17 cellular contexts compared by ENCODE assay signal in the genomic region with DNA sequence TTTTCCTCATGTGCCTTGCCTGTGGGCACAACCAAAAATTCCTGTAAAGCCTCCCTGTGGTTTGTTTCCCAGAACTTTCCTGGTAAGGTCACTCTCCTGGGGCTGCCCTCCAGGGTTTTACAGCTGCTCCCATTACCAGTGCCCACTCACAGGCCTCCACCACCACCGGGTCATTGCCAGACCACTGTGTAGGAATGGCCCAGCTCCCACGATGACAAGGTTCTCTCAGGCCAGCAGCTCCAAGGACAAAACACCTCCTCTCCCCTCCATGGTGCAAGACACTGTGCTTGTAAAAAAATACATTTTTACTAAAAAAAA.
DNase-seq lines count a peak whose midpoint lies in the region; ATAC-seq, FAIRE-seq and TF ChIP-seq lines count a peak whose summit lies in the region.
"Had no signal": no experiment of that assay in that cellular context is flagged by ENCODE, and none has a peak within 500 bp of the region (broad histone marks: within the 10 kb centered on the region; RNA-seq: fewer than 3 reads in every experiment).

No MANE protein-coding gene starts in this region.

- no peaks in the 10 kb centered on the region for H3K9me2 ChIP-seq in SK-N-SH
- H3K9me2 ChIP-seq in Karpas-422 (replicated peaks; ENCODE audit: insufficient read depth, low read length): no peaks in the 10 kb centered on the region

- no peak for TF ChIP-seq POLR2A in H1 (IDR thresholded peaks at IDR 0.05; ENCODE audit: control extremely low read depth in 1 of 2, low read depth in 2 of 2, low read length in 2 of 2)

- H3K79me2 ChIP-seq in SK-N-SH (ENCODE audit: insufficient read depth) (peaks cover 37% of the 10 kb centered on the region), H1 (ENCODE audit: control insufficient read depth in 1 of 2, insufficient read depth in 2 of 2, low read length in 2 of 2) (no peaks in the 10 kb centered on the region), Karpas-422 (ENCODE audit: low read length) (no peaks in the 10 kb centered on the region)

- no peak overlapping the region for H4K8ac ChIP-seq in H1 (ENCODE audit: extremely low read depth, insufficient read depth, low read length)

- TF ChIP-seq EP300 in SK-N-SH (IDR thresholded peaks at IDR 0.05; ENCODE audit: borderline replicate concordance in 1 of 2, low read depth in 1 of 2, low read length in 1 of 2) (no peak), H1 (IDR thresholded peaks at IDR 0.05; ENCODE audit: borderline replicate concordance in 1 of 2, low read depth in 2 of 2, low read length in 2 of 2) (no peak)

- no peak overlapping the region for H4K5ac ChIP-seq in H1 (ENCODE audit: insufficient read length, low read depth, low read length)

- no peaks in the 10 kb centered on the region for H3K9me3 ChIP-seq in SK-N-SH
- no peaks in the 10 kb centered on the region for H3K9me3 ChIP-seq in H1 (ENCODE audit: insufficient read depth in 2 of 2, low read depth in 1 of 2, low read length in 1 of 2)
- no peaks in the 10 kb centered on the region for H3K9me3 ChIP-seq in mesodermal cell (ENCODE audit: control insufficient read depth, low read length)
- H3K9me3 ChIP-seq in Karpas-422 (ENCODE audit: low read length): no peaks in the 10 kb centered on the region
- H3K9me3 ChIP-seq: gastrocnemius medialis had no signal

- DNase-seq in SK-N-SH (no peak), H1 (ENCODE audit: low read depth in 1 of 2, low spot score in 2 of 2) (no peak), DMS153 treated with DMSO at 0.1 percent for 48 hours (lab: John Stamatoyannopoulos, UW; ENCODE audit: unreplicated experiment) (no peak), NCI-H1436 (lab: John Stamatoyannopoulos, UW) (no peak), Karpas-422 (no peak), G401 (ENCODE audit: low spot score) (no peak)
- DNase-seq: activated CD4-positive, alpha-beta T cell treated with anti-CD3 and anti-CD28 coated beads for 36 hours; activated T-cell treated with anti-CD3 and anti-CD28 coated beads, Interleukin-2, amount 50 U/mL, for 24 hours; aorta; Calu3; gastrocnemius medialis; naive thymus-derived CD8-positive, alpha-beta T cell had no signal

- H3K36me3 ChIP-seq in SK-N-SH (replicated peaks in 1 of 2; ENCODE audit: control insufficient read depth in 1 of 2, insufficient read depth in 2 of 2, low read length in 1 of 2) (peaks cover 0 to 11% of the 10 kb centered on the region in 2 experiments), H1 (ENCODE audit: control insufficient read depth in 2 of 4, insufficient read depth in 4 of 4, low read length in 3 of 4) (no peaks in the 10 kb centered on the region), mesodermal cell (ENCODE audit: control insufficient read depth, insufficient read depth, low read length) (peaks cover 15% of the 10 kb centered on the region), Karpas-422 (ENCODE audit: insufficient read depth, low read length) (no peaks in the 10 kb centered on the region)
- H3K36me3 ChIP-seq: gastrocnemius medialis had no signal

- H3K23ac ChIP-seq in H1 (ENCODE audit: insufficient read length): no peak overlapping the region

- H2BK5ac ChIP-seq in H1 (ENCODE audit: low read depth, low read length): peak overlapping the region; percentile 11; the same call in 1 of the 2 replicates

- no peak overlapping the region for H3K56ac ChIP-seq in H1 (replicated peaks; ENCODE audit: insufficient read length, low read depth, low read length)

- H2BK15ac ChIP-seq in H1 (ENCODE audit: low read length): no peak overlapping the region

- no peak overlapping the region for H4K91ac ChIP-seq in H1 (replicated peaks; ENCODE audit: insufficient read length, low read length)

- H3K4me2 ChIP-seq in SK-N-SH (0 out of 2 replicates have a peak overlapping the region, but pooled peaks have one; percentile 11), H1 (ENCODE audit: insufficient read depth in 1 of 2, low read depth in 2 of 2, low read length in 2 of 2) (no peak overlapping the region), Karpas-422 (ENCODE audit: low read depth, low read length, poor library complexity, severe bottlenecking) (no peak overlapping the region)
- H3K4me2 ChIP-seq: KMS-11 had no signal

- H3K18ac ChIP-seq in H1 (ENCODE audit: extremely low read depth, low read length): no peak overlapping the region

- TF ChIP-seq RAD21 in SK-N-SH (IDR thresholded peaks at IDR 0.05; ENCODE audit: low read length) (no peak), H1 (IDR thresholded peaks at IDR 0.05 in 1 of 2, conservative IDR thresholded peaks at IDR 0.05 in 1 of 2; ENCODE audit: low read depth in 2 of 2, low read length in 2 of 2) (no peak)

- H3F3A ChIP-seq in SK-N-SH (replicated peaks; ENCODE audit: insufficient read depth): peaks cover 31% of the 10 kb centered on the region

- H4K20me1 ChIP-seq in SK-N-SH (ENCODE audit: insufficient read depth) (no peaks in the 10 kb centered on the region), H1 (replicated peaks in 1 of 2; ENCODE audit: control insufficient read depth in 1 of 2, insufficient read depth in 2 of 2, low read length in 2 of 2) (no peaks in the 10 kb centered on the region), Karpas-422 (ENCODE audit: insufficient read depth, low read depth, low read length) (no peaks in the 10 kb centered on the region)

- no peak overlapping the region for H3K4me3 ChIP-seq in SK-N-SH (ENCODE audit: low read depth in 2 of 2, low read length in 1 of 2)
- H3K4me3 ChIP-seq in H1 (ENCODE audit: extremely low read depth in 1 of 4, insufficient read depth in 2 of 4, low read depth in 3 of 4, low read length in 4 of 4): no peak overlapping the region
- no peak overlapping the region for H3K4me3 ChIP-seq in mesodermal cell (ENCODE audit: extremely low read depth, insufficient read depth, low read length, poor library complexity, severe bottlenecking)
- no peak overlapping the region for H3K4me3 ChIP-seq in Karpas-422 (ENCODE audit: low read length)
- H3K4me3 ChIP-seq: gastrocnemius medialis had no signal

- H3K4ac ChIP-seq in H1 (replicated peaks; ENCODE audit: insufficient read length, low read depth, low read length): no peak overlapping the region

- CTCF ChIA-PET in SK-N-SH (lab: Yijun Ruan, JAX) (interaction anchor here (1.2 to 3.4 kb wide), 6 partner anchors 8 to 126 kb away, joined by 3 to 17 read pairs (median 5); no protein-coding TSS in a partner anchor), H1 (lab: Charles Lee; ENCODE audit: partially characterized antibody) (interaction anchor here (0.9 to 5.9 kb wide), 19 partner anchors 11 to 157 kb away, joined by 3 to 28 read pairs (median 4); no protein-coding TSS in a partner anchor)

- POLR2A ChIA-PET in SK-N-SH (lab: Yijun Ruan, JAX) (interaction anchor here (1.4 kb wide), 1 partner anchor 126 kb away, joined by 4 read pairs; no protein-coding TSS in a partner anchor), H1 (lab: Charles Lee; ENCODE audit: partially characterized antibody) (interaction anchor here (2.8 to 5.0 kb wide), 3 partner anchors 124 to 132 kb away, joined by 10 to 18 read pairs (median 13); partner anchors contain the start of genes RPL27A and TRIM66)

- 59% methylated on average over 2 of the region's 2 CpGs for WGBS in SK-N-SH (ENCODE audit: low lambda C conversion rate)
- 83% methylated on average over 2 of the region's 2 CpGs; no CpG with 5 or more reads in 1 of the 2 experiments for WGBS in H1 (ENCODE audit: extremely low coverage in 1 of 2, insufficient coverage in 1 of 2, insufficient read length in 1 of 2, insufficient replicate concordance in 2 of 2, low coverage in 1 of 2, low lambda C conversion rate in 2 of 2, missing lambda C conversion rate in 1 of 2), 2 experiments
- 86% methylated on average over 1 of the region's 2 CpGs; no CpG with 5 or more reads in 1 of the 2 experiments for WGBS in mesodermal cell (ENCODE audit: insufficient coverage in 2 of 2), 2 experiments

- H2AFZ ChIP-seq in SK-N-SH (ENCODE audit: low read depth): no peak overlapping the region
- H2AFZ ChIP-seq in H1 (ENCODE audit: low read length): no peak overlapping the region
- H2AFZ ChIP-seq in Karpas-422 (ENCODE audit: low read length): no peak overlapping the region

- no peak overlapping the region for H2BK120ac ChIP-seq in H1 (replicated peaks; ENCODE audit: low read depth, low read length)

- H3K4me1 ChIP-seq in SK-N-SH (ENCODE audit: control insufficient read depth in 1 of 2, insufficient read depth in 2 of 2, low read depth in 1 of 2, low read length in 1 of 2) (peaks cover 23 to 24% of the 10 kb centered on the region in 2 experiments), H1 (replicated peaks in 1 of 4; ENCODE audit: control insufficient read depth in 3 of 4, insufficient read depth in 4 of 4, low read length in 3 of 4) (peaks cover 8 to 23% (median 19%) of the 10 kb centered on the region in 4 experiments; a peak in 5 of 7 replicates), mesodermal cell (ENCODE audit: control insufficient read depth, insufficient read depth, low read length, poor library complexity, severe bottlenecking) (peaks cover 55% of the 10 kb centered on the region), Karpas-422 (ENCODE audit: low read length) (no peaks in the 10 kb centered on the region)

- H3K79me1 ChIP-seq in H1 (ENCODE audit: low read depth, low read length): no peaks in the 10 kb centered on the region

- TF ChIP-seq CTCF in SK-N-SH (IDR thresholded peaks at IDR 0.05) (no peak), H1 (IDR thresholded peaks at IDR 0.05; ENCODE audit: control extremely low read depth in 1 of 3, insufficient read depth in 1 of 3, low read depth in 1 of 3, low read length in 3 of 3) (no peak)

- no peak overlapping the region for H2AK5ac ChIP-seq in H1 (ENCODE audit: low read depth, low read length)

- H3K14ac ChIP-seq in H1 (ENCODE audit: insufficient read length): no peak overlapping the region

- no peak overlapping the region for H2BK12ac ChIP-seq in H1 (ENCODE audit: low read depth, low read length)

- in situ Hi-C loops in G401 (cut with HindIII; ENCODE audit: low sequenced_read_pairs): no loop called here

- H3K27ac ChIP-seq in SK-N-SH (ENCODE audit: low read depth in 2 of 2, low read length in 1 of 2) (peak overlapping the region; percentile 48 to 56; a peak in 3 of 4 replicates), H1 (ENCODE audit: low read depth, low read length) (no peak overlapping the region), mesodermal cell (ENCODE audit: low read depth, low read length, severe bottlenecking) (peak overlapping the region; percentile 91), Karpas-422 (ENCODE audit: low read length) (no peak overlapping the region)
- H3K27ac ChIP-seq: 22Rv1, KMS-11 had no signal

- no peaks in the 10 kb centered on the region for H3K27me3 ChIP-seq in SK-N-SH (ENCODE audit: insufficient read depth)
- H3K27me3 ChIP-seq in H1 (replicated peaks in 1 of 4; ENCODE audit: control insufficient read depth in 3 of 4, extremely low read depth in 1 of 4, insufficient read depth in 3 of 4, low read length in 3 of 4): no peaks in the 10 kb centered on the region
- no peaks in the 10 kb centered on the region for H3K27me3 ChIP-seq in Karpas-422 (ENCODE audit: low read length)
- H3K27me3 ChIP-seq: gastrocnemius medialis had no signal

- H3K23me2 ChIP-seq in H1 (ENCODE audit: low read depth, low read length): peaks cover 7% of the 10 kb centered on the region

- 0 out of 2 replicates have a peak overlapping the region, but pooled peaks have one; percentile 52 for H2BK20ac ChIP-seq in H1 (ENCODE audit: low read length)

- H3K9ac ChIP-seq in SK-N-SH: no peak overlapping the region
- H3K9ac ChIP-seq in H1 (replicated peaks in 1 of 4; ENCODE audit: extremely low read depth in 1 of 4, low read depth in 3 of 4, low read length in 3 of 4): no peak overlapping the region
- no peak overlapping the region for H3K9ac ChIP-seq in Karpas-422 (ENCODE audit: low read length)
- H3K9ac ChIP-seq: KMS-11 had no signal

- FAIRE-seq in H1 (lab: Jason Lieb, UNC): no peak

- ATAC-seq in SK-N-SH treated with all-trans-retinoic acid at 6 μM for 48 hours: no peak
- ATAC-seq: gastrocnemius medialis; naive thymus-derived CD8-positive, alpha-beta T cell; sciatic nerve had no signal

Comparison
In these comparisons a context has a peak if more than half of its experiments do, and no peak if none do; other contexts are left out.
1. H3K27ac ChIP-seq: peak in SK-N-SH (2 of 2) and mesodermal cell (single experiment); none in H1 (single experiment) and Karpas-422 (single experiment).